Comparison of ENCODE assay signal across 15 cellular contexts in the genomic region with DNA sequence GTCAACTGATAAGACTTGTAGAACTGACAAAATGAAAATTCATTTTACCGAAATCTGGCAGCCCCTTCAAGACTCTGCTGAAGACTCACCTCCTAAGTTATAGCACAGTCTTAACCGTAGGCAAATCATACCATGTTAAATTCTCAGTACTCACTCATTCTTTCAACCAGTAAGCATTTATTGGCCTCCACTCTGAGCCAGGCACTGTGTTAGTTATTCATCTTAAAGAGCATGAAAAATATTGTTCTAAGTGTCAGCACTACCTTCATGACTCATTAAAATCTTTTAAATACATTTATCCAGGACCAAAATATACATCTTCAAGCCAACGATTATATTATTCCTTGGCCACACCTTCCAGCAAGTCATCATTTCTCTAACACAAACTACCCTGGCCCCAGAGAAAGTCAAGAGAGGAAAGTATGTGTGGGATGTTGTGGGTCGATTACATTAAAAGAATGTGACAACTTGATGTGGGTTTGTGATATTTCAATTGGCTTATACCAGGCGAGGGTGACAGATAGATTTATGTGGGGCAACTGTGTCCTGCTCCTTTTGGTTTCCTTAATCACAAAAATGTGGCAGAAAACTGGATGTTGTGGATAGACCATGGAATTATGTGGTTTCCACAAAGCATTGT.
"Had no signal": no experiment of that assay in that cellular context is flagged by ENCODE, and none has a peak within 500 bp of the region (broad histone marks: within the 10 kb centered on the region; RNA-seq: fewer than 3 reads in every experiment).

No MANE protein-coding gene starts in this region.

- H3K4me1 ChIP-seq: ascending aorta, left lung, upper lobe of right lung had no signal

- FAIRE-seq: colon, endometrium, keratinocyte had no signal

- DNase-seq: activated naive CD4-positive, alpha-beta T cell treated with Interleukin-2 at 50 U/mL for 16 hours; hippocampal formation; left lung; mammary epithelial cell; naive thymus-derived CD8-positive, alpha-beta T cell; right cardiac atrium; stimulated activated CD4-positive, alpha-beta T cell treated with anti-CD3 and anti-CD28 coated beads, Interleukin-1b, Interleukin-23, amount 100 ng/mL, for 48 hours; T-helper 2 cell had no signal

- H3K36me3 Mint-ChIP-seq: naive thymus-derived CD8-positive, alpha-beta T cell had no signal

- H3K27ac Mint-ChIP-seq: naive thymus-derived CD8-positive, alpha-beta T cell had no signal

- H3K36me3 ChIP-seq: ascending aorta, left lung, neutrophil, thoracic aorta, upper lobe of right lung had no signal

- H3K9me3 ChIP-seq: ascending aorta, left lung, neutrophil, thoracic aorta, upper lobe of right lung had no signal

- ATAC-seq: naive thymus-derived CD8-positive, alpha-beta T cell had no signal

- H3K27me3 ChIP-seq: ascending aorta had no signal

- H3K27ac ChIP-seq: ascending aorta, left lung, neutrophil, thoracic aorta, upper lobe of right lung had no signal

- H3K4me3 ChIP-seq: ascending aorta, left lung, thoracic aorta, upper lobe of right lung had no signal

- H3K9me3 Mint-ChIP-seq: naive thymus-derived CD8-positive, alpha-beta T cell had no signal

- H3K4me3 Mint-ChIP-seq: naive thymus-derived CD8-positive, alpha-beta T cell had no signal

- H3K4me1 Mint-ChIP-seq: naive thymus-derived CD8-positive, alpha-beta T cell had no signal
